ENCODE assay signal across 18 cellular contexts in the genomic region with DNA sequence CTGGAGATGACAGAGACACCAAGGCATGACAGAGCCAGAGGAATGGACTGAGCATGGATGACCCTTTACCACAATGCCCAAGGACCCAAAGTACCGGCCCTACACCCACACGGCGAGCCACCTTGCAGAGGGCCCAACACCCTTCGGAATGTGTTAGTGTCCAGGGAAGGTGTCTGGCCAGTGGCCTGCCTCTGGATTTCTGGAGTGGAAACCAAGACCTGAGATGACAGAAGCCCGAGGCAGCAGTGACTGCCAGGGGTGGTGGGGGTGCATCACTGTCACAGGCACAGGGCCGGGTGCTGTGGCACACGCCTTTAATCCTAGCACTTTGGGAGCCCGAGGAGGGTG. TPM values are rescaled to one million over a fixed set of nuclear protein-coding genes. Genes with fewer than 3 reads are reported as not detected.
DNase-seq lines count a peak whose midpoint lies in the region; ATAC-seq and TF ChIP-seq lines count a peak whose summit lies in the region.
"Had no signal": no experiment of that assay in that cellular context is flagged by ENCODE, and none has a peak within 500 bp of the region (broad histone marks: within the 10 kb centered on the region; RNA-seq: fewer than 3 reads in every experiment).

No MANE protein-coding gene starts in this region.

- H3K4me1 Mint-ChIP-seq in Calu3 (ENCODE audit: low read depth, unreplicated experiment) (peaks cover 42% of the 10 kb centered on the region), HFFc6 (ENCODE audit: low read depth) (peaks cover 30% of the 10 kb centered on the region), endodermal cell (peaks cover 24% of the 10 kb centered on the region)

- H3K4me1 ChIP-seq in endodermal cell (ENCODE audit: control insufficient read depth, insufficient read depth, low read length) (no peaks in the 10 kb centered on the region), tibial nerve (peaks cover 0 to 21% (median 0%) of the 10 kb centered on the region in 4 donors)
- H3K4me1 ChIP-seq: adrenal gland, parathyroid adenoma had no signal

- H3K9ac ChIP-seq in endodermal cell (ENCODE audit: extremely low read depth, low read length, poor library complexity, severe bottlenecking): no peak overlapping the region
- H3K9ac ChIP-seq: parathyroid adenoma had no signal

- no peak for TF ChIP-seq EP300 in tibial nerve (IDR thresholded peaks at IDR 0.05)

- CTCF ChIA-PET in Calu3 (lab: Charles Lee): interaction anchor here (1.5 to 1.6 kb wide), 2 partner anchors 9 to 82 kb away, joined by 4 to 5 read pairs; no protein-coding TSS in a partner anchor

- no peak for TF ChIP-seq POLR2A in tibial nerve (IDR thresholded peaks at IDR 0.05)

- TF ChIP-seq CTCF in Calu3 (IDR thresholded peaks at IDR 0.05; ENCODE audit: unreplicated experiment): no peak
- peak; percentile 24; the same call in 1 of the 2 replicates for TF ChIP-seq CTCF in HFFc6 (IDR thresholded peaks at IDR 0.05)
- peak; percentile 46 for TF ChIP-seq CTCF in endodermal cell (conservative IDR thresholded peaks at IDR 0.05)
- TF ChIP-seq CTCF in tibial nerve (IDR thresholded peaks at IDR 0.05): no peak

- H3K4me3 ChIP-seq in endodermal cell (ENCODE audit: low read length) (no peak overlapping the region), tibial nerve (no peak overlapping the region)
- H3K4me3 ChIP-seq: adrenal gland had no signal

- H3K27me3 Mint-ChIP-seq in Calu3 (ENCODE audit: unreplicated experiment) (no peaks in the 10 kb centered on the region), HFFc6 (ENCODE audit: insufficient read depth) (peaks cover 7% of the 10 kb centered on the region; the same call in 1 of the 2 replicates), endodermal cell (ENCODE audit: insufficient read depth) (peaks cover 1% of the 10 kb centered on the region)

- no peak overlapping the region for H3K27ac ChIP-seq in endodermal cell (ENCODE audit: low read depth, low read length)
- H3K27ac ChIP-seq in tibial nerve: no peak overlapping the region
- H3K27ac ChIP-seq: adrenal gland, parathyroid adenoma had no signal

- H3K36me3 ChIP-seq in endodermal cell (ENCODE audit: control insufficient read depth, insufficient read depth, low read length): no peaks in the 10 kb centered on the region
- peaks cover 0 to 2% (median 0%) of the 10 kb centered on the region in 3 donors for H3K36me3 ChIP-seq in tibial nerve
- H3K36me3 ChIP-seq: adrenal gland had no signal

- H3K9me3 Mint-ChIP-seq in Calu3 (ENCODE audit: low read depth, unreplicated experiment): peaks cover 7% of the 10 kb centered on the region
- peaks cover 4% of the 10 kb centered on the region; the same call in 1 of the 2 replicates for H3K9me3 Mint-ChIP-seq in HFFc6
- peaks cover 12% of the 10 kb centered on the region for H3K9me3 Mint-ChIP-seq in endodermal cell
- H3K9me3 Mint-ChIP-seq: natural killer cell had no signal

- H3K27me3 ChIP-seq in endodermal cell (ENCODE audit: control insufficient read depth, insufficient read depth, low read length, poor library complexity, severe bottlenecking) (no peaks in the 10 kb centered on the region), tibial nerve (no peaks in the 10 kb centered on the region)
- H3K27me3 ChIP-seq: adrenal gland had no signal

- WGBS in endodermal cell (ENCODE audit: insufficient coverage in 1 of 2, insufficient read length in 1 of 2), 2 experiments: 90 to 92% methylated on average over 5 to 8 of the region's 8 CpGs
- 87 to 89% methylated on average over 8 of the region's 8 CpGs for WGBS in tibial nerve, 2 donors

- no peak for ATAC-seq in sciatic nerve
- no peak for ATAC-seq in HG03439 (IDR thresholded peaks at IDR 0.05; ENCODE audit: unreplicated experiment)

- H3K27ac Mint-ChIP-seq in Calu3 (ENCODE audit: unreplicated experiment) (peak overlapping the region; percentile 83), HFFc6 (no peak overlapping the region), endodermal cell (no peak overlapping the region)
- H3K27ac Mint-ChIP-seq: activated CD4-positive, alpha-beta T cell treated with anti-CD3 and anti-CD28 coated beads for 36 hours; natural killer cell had no signal

- intact Hi-C loops in Calu3 (cut with micrococcal nuclease; ENCODE audit: unreplicated experiment): no loop called here
- intact Hi-C loops in sciatic nerve (cut with DNase I): no loop called here

- H3K36me3 Mint-ChIP-seq in Calu3 (ENCODE audit: insufficient read depth, unreplicated experiment): peaks cover 35% of the 10 kb centered on the region
- H3K36me3 Mint-ChIP-seq in HFFc6 (ENCODE audit: low read depth): peaks cover 5% of the 10 kb centered on the region; the same call in 1 of the 2 replicates
- no peaks in the 10 kb centered on the region for H3K36me3 Mint-ChIP-seq in endodermal cell (ENCODE audit: low read depth)
- H3K36me3 Mint-ChIP-seq: natural killer cell had no signal

- DNase-seq in Calu3: no peak
- no peak for DNase-seq in HFFc6
- DNase-seq in endodermal cell: no peak
- DNase-seq in sciatic nerve (ENCODE audit: low spot score): peak; percentile 33
- no peak for DNase-seq in cerebellar cortex (ENCODE audit: low spot score)
- no peak for DNase-seq in tibial nerve (ENCODE audit: low spot score in 2 of 2)
- DNase-seq: DMS79 treated with DMSO at 0.1 percent for 48 hours, KG1, midbrain, natural killer cell, NCI-H187, SHP77, substantia nigra, SW 1271 had no signal

- H3K4me3 Mint-ChIP-seq in Calu3 (ENCODE audit: low read depth, unreplicated experiment): no peak overlapping the region
- no peak overlapping the region for H3K4me3 Mint-ChIP-seq in HFFc6
- H3K4me3 Mint-ChIP-seq in endodermal cell: no peak overlapping the region
- H3K4me3 Mint-ChIP-seq: activated CD4-positive, alpha-beta T cell treated with anti-CD3 and anti-CD28 coated beads for 36 hours; natural killer cell had no signal

- no peaks in the 10 kb centered on the region for H3K9me3 ChIP-seq in endodermal cell (ENCODE audit: control insufficient read depth, low read length)
- no peaks in the 10 kb centered on the region for H3K9me3 ChIP-seq in tibial nerve
- H3K9me3 ChIP-seq: adrenal gland had no signal

- BruUV-seq in Calu3 (replicated peaks; lab: Mats Ljungman, UMichigan): no TSS peak

RNA-seq across cellular contexts. Expression of a gene that starts 28.7 kb away (rescaled TPM):
- 12.1 and 25.9 TPM in 2 replicates for total RNA-seq in Calu3 (2022)
- not detected for total RNA-seq in HFFc6 (2021; fragmentation: NEBNext Ultra II Directional; extraction: Animal tissue kit (Norgen Biotek cat#: 25700))
- total RNA-seq in endodermal cell: 10 to 100 TPM in 1 of 2 donors, 1 to 10 TPM in 1; 5.9 to 10.4 TPM
- 3.5 TPM for polyA plus RNA-seq in endodermal cell (2013, experiment 1 of 2)
- 3.3 TPM for polyA plus RNA-seq in endodermal cell (2013, experiment 2 of 2)
- 24.2 TPM for total RNA-seq in sciatic nerve
- total RNA-seq in tibial nerve: 10 to 100 TPM in 2 of 4 donors, 1 to 10 TPM in 2; 7.5 to 22.2 (median 10.2) TPM

Comparison
In these comparisons a context has a peak if more than half of its experiments do, and no peak if none do; other contexts are left out.
1. CTCF ChIP-seq: peak in HFFc6 (single experiment) and endodermal cell (single experiment); none in Calu3 (single experiment) and tibial nerve (0 of 5).
2. RNA of a gene that starts 28.7 kb away (total RNA-seq): 12.1 to 25.9 TPM in Calu3, 24.2 TPM in sciatic nerve (single experiment), 7.5 to 22.2 TPM in tibial nerve and 5.9 to 10.4 TPM in endodermal cell; not detected in HFFc6; every median in the first group is over 4 times any median in the second.